Comparison of ENCODE assay signal across 1 cellular context in genomic region chr5:34603378-34603777, GRCh38.
TF ChIP-seq lines count a peak whose summit lies in the region.

No MANE protein-coding gene starts in this region.

TF ChIP-seq in IMR-90, 13 proteins besides CTCF, POLR2A, EP300 and RAD21 (continued from another document):
- no peak for TF ChIP-seq USF2 (IDR thresholded peaks at IDR 0.05; ENCODE audit: low read depth, low read length)
